In genomic region chr15:96020133-96020532, GRCh38 we compare ENCODE assay signal across 17 cellular contexts.
DNase-seq lines count a peak whose midpoint lies in the region; ATAC-seq and TF ChIP-seq lines count a peak whose summit lies in the region.
"Had no signal": no experiment of that assay in that cellular context is flagged by ENCODE, and none has a peak within 500 bp of the region (broad histone marks: within the 10 kb centered on the region; RNA-seq: fewer than 3 reads in every experiment).

No MANE protein-coding gene starts in this region.

- peak in 32 of 58 donors; percentile 1 to 74 (median 26) for DNase-seq in anterior cingulate cortex (lab: John Stamatoyannopoulos, UW)
- DNase-seq in hippocampal formation (lab: John Stamatoyannopoulos, UW) = peak; percentile 42 to 77
- DNase-seq in occipital lobe (lab: John Stamatoyannopoulos, UW) = peak; percentile 15
- no peak for DNase-seq in natural killer cell treated with Interleukin-12 subunit alpha and Interleukin-12 subunit beta and Interleukin-15 and Interleukin-18, amount 100 ng/mL, for 72 hours (ENCODE audit: low spot score)
- DNase-seq in NCI-H524 (lab: John Stamatoyannopoulos, UW) = no peak
- no peak for DNase-seq in activated gamma-delta T cell treated with Interleukin-2 at 50 U/mL for 16 hours
- no peak for DNase-seq in activated CD8-positive, alpha-beta T cell treated with anti-CD3 and anti-CD28 coated beads for 36 hours
- DNase-seq: ACHN; CD4-positive, alpha-beta memory T cell; MG63; NCI-H1092 treated with DMSO at 0.1 percent for 48 hours; NCI-H1694; NCI-H2107; NCI-H226; NCI-H526 treated with DMSO at 0.1 percent for 48 hours had no signal

- no peak overlapping the region for H3K27ac Mint-ChIP-seq in natural killer cell treated with Interleukin-12 subunit alpha and Interleukin-12 subunit beta and Interleukin-15 and Interleukin-18, amount 100 ng/mL, for 72 hours
- no peak overlapping the region for H3K27ac Mint-ChIP-seq in activated CD8-positive, alpha-beta T cell treated with anti-CD3 and anti-CD28 coated beads for 36 hours
- H3K27ac Mint-ChIP-seq: B cell; CD4-positive, alpha-beta memory T cell had no signal

- POLR2A ChIA-PET in activated CD8-positive, alpha-beta T cell treated with anti-CD3 and anti-CD28 coated beads for 36 hours (lab: Charles Lee) = interaction anchor here (0.6 kb wide), 1 partner anchor 1349 kb away, joined by 3 read pairs; no protein-coding TSS in a partner anchor

- peaks cover 6% of the 10 kb centered on the region for H3K36me3 Mint-ChIP-seq in natural killer cell treated with Interleukin-12 subunit alpha and Interleukin-12 subunit beta and Interleukin-15 and Interleukin-18, amount 100 ng/mL, for 72 hours
- H3K36me3 Mint-ChIP-seq in activated CD8-positive, alpha-beta T cell treated with anti-CD3 and anti-CD28 coated beads for 36 hours (ENCODE audit: low read depth) = no peaks in the 10 kb centered on the region
- H3K36me3 Mint-ChIP-seq: CD4-positive, alpha-beta memory T cell had no signal

- no peak overlapping the region for H3K4me3 Mint-ChIP-seq in natural killer cell treated with Interleukin-12 subunit alpha and Interleukin-12 subunit beta and Interleukin-15 and Interleukin-18, amount 100 ng/mL, for 72 hours
- no peak overlapping the region for H3K4me3 Mint-ChIP-seq in activated CD8-positive, alpha-beta T cell treated with anti-CD3 and anti-CD28 coated beads for 36 hours
- H3K4me3 Mint-ChIP-seq: B cell; CD4-positive, alpha-beta memory T cell had no signal

- no peak for TF ChIP-seq CTCF in activated CD8-positive, alpha-beta T cell treated with anti-CD3 and anti-CD28 coated beads for 36 hours (IDR thresholded peaks at IDR 0.05)

- peaks cover 24 to 25% of the 10 kb centered on the region in 2 donors for H3K27me3 Mint-ChIP-seq in natural killer cell treated with Interleukin-12 subunit alpha and Interleukin-12 subunit beta and Interleukin-15 and Interleukin-18, amount 100 ng/mL, for 72 hours
- H3K27me3 Mint-ChIP-seq in activated CD8-positive, alpha-beta T cell treated with anti-CD3 and anti-CD28 coated beads for 36 hours = peaks cover 8% of the 10 kb centered on the region
- H3K27me3 Mint-ChIP-seq: B cell had no signal

- CTCF ChIA-PET in activated CD8-positive, alpha-beta T cell treated with anti-CD3 and anti-CD28 coated beads for 36 hours (lab: Charles Lee) = no interaction called here

- H3K4me1 Mint-ChIP-seq in natural killer cell treated with Interleukin-12 subunit alpha and Interleukin-12 subunit beta and Interleukin-15 and Interleukin-18, amount 100 ng/mL, for 72 hours (ENCODE audit: low read depth in 2 of 2) = no peaks in the 10 kb centered on the region
- H3K4me1 Mint-ChIP-seq in activated CD8-positive, alpha-beta T cell treated with anti-CD3 and anti-CD28 coated beads for 36 hours (ENCODE audit: low read depth) = no peaks in the 10 kb centered on the region
- H3K4me1 Mint-ChIP-seq: B cell; CD4-positive, alpha-beta memory T cell had no signal

- no peak for ATAC-seq in natural killer cell treated with Interleukin-12 subunit alpha and Interleukin-12 subunit beta and Interleukin-15 and Interleukin-18, amount 100 ng/mL, for 72 hours
- ATAC-seq in activated CD8-positive, alpha-beta T cell treated with anti-CD3 and anti-CD28 coated beads for 36 hours = no peak
- ATAC-seq: HepG2 had no signal

- intact Hi-C loops in activated CD8-positive, alpha-beta T cell treated with anti-CD3 and anti-CD28 coated beads for 36 hours (cut with micrococcal nuclease) = no loop called here

- no peaks in the 10 kb centered on the region for H3K9me3 Mint-ChIP-seq in natural killer cell treated with Interleukin-12 subunit alpha and Interleukin-12 subunit beta and Interleukin-15 and Interleukin-18, amount 100 ng/mL, for 72 hours
- no peaks in the 10 kb centered on the region for H3K9me3 Mint-ChIP-seq in activated CD8-positive, alpha-beta T cell treated with anti-CD3 and anti-CD28 coated beads for 36 hours

Comparison
In these comparisons a context has a peak if more than half of its experiments do, and no peak if none do; other contexts are left out.
1. DNase-seq: peak in anterior cingulate cortex (32 of 58), hippocampal formation (2 of 2) and occipital lobe (single experiment); none in natural killer cell treated with Interleukin-12 subunit alpha and Interleukin-12 subunit beta and Interleukin-15 and Interleukin-18, amount 100 ng/mL, for 72 hours (single experiment), NCI-H524 (0 of 2), activated gamma-delta T cell treated with Interleukin-2 at 50 U/mL for 16 hours (single experiment) and activated CD8-positive, alpha-beta T cell treated with anti-CD3 and anti-CD28 coated beads for 36 hours (single experiment).